In the genomic region with DNA sequence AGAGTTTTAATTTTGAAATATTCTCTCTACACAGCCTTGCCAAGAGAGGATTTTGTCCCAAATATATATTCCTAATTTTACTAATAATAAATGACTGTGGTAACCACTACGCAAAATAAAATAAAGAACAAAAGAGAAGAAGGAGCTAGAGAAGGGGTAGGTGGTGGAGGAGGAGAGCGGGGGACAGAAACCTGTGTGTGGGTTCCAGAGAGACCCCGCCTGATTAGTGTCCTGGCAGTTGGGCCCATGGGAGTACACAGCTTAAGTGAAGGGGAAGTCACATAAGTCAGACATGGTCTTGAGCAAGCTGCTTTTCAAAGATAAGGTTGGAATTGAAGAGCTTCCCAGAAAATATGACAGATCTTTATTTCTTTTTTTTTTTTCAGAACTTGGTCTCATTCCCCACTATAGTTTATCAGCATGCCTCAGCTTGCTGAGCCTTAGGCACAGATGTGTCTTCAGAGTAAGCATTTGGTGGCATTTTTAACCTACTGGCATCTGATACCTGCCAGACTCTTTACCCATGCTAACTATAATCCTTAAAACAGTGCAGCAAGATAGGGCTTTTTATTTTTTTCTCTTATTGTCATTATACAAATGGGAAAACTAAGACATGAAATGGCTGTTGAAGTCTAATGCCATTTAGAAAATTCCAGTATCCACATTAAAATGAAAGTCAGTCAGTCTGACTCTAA, we compare ENCODE assay signal across 35 cellular contexts. TPM values are rescaled to one million over a fixed set of nuclear protein-coding genes. Genes with fewer than 3 reads are reported as not detected.
"Had no signal": no experiment of that assay in that cellular context is flagged by ENCODE, and none has a peak within 500 bp of the region (broad histone marks: within the 10 kb centered on the region; RNA-seq: fewer than 3 reads in every experiment).

No MANE protein-coding gene starts in this region.

- H3K36me3 ChIP-seq: colonic mucosa, heart left ventricle, left ventricle myocardium inferior, right atrium auricular region, uterus had no signal

- H3K27ac ChIP-seq: body of pancreas, colonic mucosa, dorsolateral prefrontal cortex, heart left ventricle, left ventricle myocardium inferior, right atrium auricular region, uterus had no signal

- DNase-seq: activated B cell treated with CpG ODN at 0.5 μM for 24 hours; activated CD4-positive, alpha-beta T cell treated with anti-CD3 and anti-CD28 coated beads, Interleukin-2, amount 50 U/mL, for 1 hour; activated CD8-positive, alpha-beta T cell treated with anti-CD3 and anti-CD28 coated beads for 36 hours; activated naive CD4-positive, alpha-beta T cell; activated T-cell treated with anti-CD3 and anti-CD28 coated beads, Interleukin-2, amount 50 U/mL, for 4 hours; anterior cingulate cortex; body of pancreas; cerebellar nuclear complex; colonic mucosa; dorsolateral prefrontal cortex; effector memory CD4-positive, alpha-beta T cell; heart left ventricle; left ventricle myocardium inferior; mesendoderm; mucosa of descending colon; stimulated activated CD4-positive, alpha-beta T cell treated with anti-CD3 and anti-CD28 coated beads, Interleukin-1b, Interleukin-23, amount 100 ng/mL, for 48 hours; stimulated activated CD4-positive, alpha-beta T cell treated with anti-CD3 and anti-CD28 coated beads, Interleukin-4, amount 100 ng/mL, for 4 hours; stimulated activated CD8-positive, alpha-beta memory T cell treated with anti-CD3 and anti-CD28 coated beads, Interleukin-4, amount 100 ng/mL, for 48 hours; stimulated activated naive CD8-positive, alpha-beta T cell treated with anti-CD3 and anti-CD28 coated beads, Interleukin-15, amount 100 ng/mL, for 72 hours; substantia nigra; uterus had no signal

- H3K4me3 ChIP-seq: body of pancreas, colonic mucosa, dorsolateral prefrontal cortex, heart left ventricle, left ventricle myocardium inferior, lung, mucosa of descending colon, right atrium auricular region, smooth muscle cell, uterus had no signal

- H3K9me3 ChIP-seq: body of pancreas, colonic mucosa, heart left ventricle, left ventricle myocardium inferior, mucosa of descending colon, right atrium auricular region, uterus had no signal

- FAIRE-seq: islet of Langerhans, TTC549 had no signal

- H3K27me3 ChIP-seq: body of pancreas, colonic mucosa, heart left ventricle, right atrium auricular region, uterus had no signal

- H3K4me1 ChIP-seq: body of pancreas, colonic mucosa, heart left ventricle, left ventricle myocardium inferior, right atrium auricular region, uterus had no signal

- H3K4me2 ChIP-seq: smooth muscle cell had no signal

- ATAC-seq: activated CD8-positive, alpha-beta T cell treated with anti-CD3 and anti-CD28 coated beads for 36 hours; activated T-cell treated with anti-CD3 and anti-CD28 coated beads, Interleukin-2, amount 50 U/mL, for 4 hours; activated T-helper 17 cell treated with anti-CD3 and anti-CD28 coated beads, Interleukin-2, amount 50 U/mL, for 72 hours; body of pancreas; heart left ventricle; mucosa of descending colon; natural killer cell treated with Interleukin-12 subunit alpha and Interleukin-12 subunit beta and Interleukin-15 and Interleukin-18, amount 100 ng/mL, for 72 hours; stimulated activated memory B cell treated with anti-CD40 and anti-IgM and Interleukin-4, amounts not matched to agents 10 μg/mL and 1 μg/mL and 100 μg/mL, for 72 hours; stimulated activated naive CD8-positive, alpha-beta T cell treated with anti-CD3 and anti-CD28 coated beads, Interleukin-15, amount 100 ng/mL, for 72 hours had no signal

RNA-seq across cellular contexts. Expression of a gene that starts 9.6 kb away (rescaled TPM):
- total RNA-seq: activated B cell treated with CpG ODN at 0.5 μM for 24 hours; activated CD8-positive, alpha-beta T cell treated with anti-CD3 and anti-CD28 coated beads for 36 hours; activated T-helper 17 cell treated with anti-CD3 and anti-CD28 coated beads, Interleukin-2, amount 50 U/mL, for 72 hours; body of pancreas; epithelial cell of proximal tubule; fibroblast of lung; fibroblast of villous mesenchyme; mucosa of descending colon; myocyte; natural killer cell treated with Interleukin-12 subunit alpha and Interleukin-12 subunit beta and Interleukin-15 and Interleukin-18, amount 100 ng/mL, for 72 hours; omental fat pad; pulmonary artery endothelial cell; smooth muscle cell had no signal
- polyA plus RNA-seq: fibroblast of lung, smooth muscle cell had no signal
